1 cellular context compared by ENCODE assay signal in genomic region chr1:192809286-192810252, GRCh38.
A peak's percentile ranks its signal among the peaks of the same experiment; 100 is the strongest.
TF ChIP-seq lines count a peak whose summit lies in the region.

No MANE protein-coding gene starts in this region.

TF ChIP-seq in K562, 482 proteins besides CTCF, POLR2A, EP300 and RAD21 (continued from another document):
- TF ChIP-seq ZNF592 (IDR thresholded peaks at IDR 0.05) (no peak), CEBPG (CRISPR knock-in tag; IDR thresholded peaks at IDR 0.05) (no peak), CEBPG (tag; conservative IDR thresholded peaks at IDR 0.05 in 1 of 2, IDR thresholded peaks at IDR 0.05 in 1 of 2) (no peak), NFIC (IDR thresholded peaks at IDR 0.05) (no peak), CHCHD3 (CRISPR knock-in tag; IDR thresholded peaks at IDR 0.05) (no peak), BHLHE40 (IDR thresholded peaks at IDR 0.05; ENCODE audit: low read length) (no peak), ZHX1 (conservative IDR thresholded peaks at IDR 0.05; ENCODE audit: low read length) (0 out of 2 replicates have a peak, but pooled peaks have one; percentile 3), ZNF639 (CRISPR knock-in tag; conservative IDR thresholded peaks at IDR 0.05 in 1 of 2, IDR thresholded peaks at IDR 0.05 in 1 of 2) (no peak), SAP30 (IDR thresholded peaks at IDR 0.05; ENCODE audit: borderline replicate concordance, insufficient read depth, low read depth, low read length, poor library complexity, severe bottlenecking) (no peak), HIVEP1 (CRISPR knock-in tag; IDR thresholded peaks at IDR 0.05) (no peak), NCOA1 (IDR thresholded peaks at IDR 0.05; ENCODE audit: low read depth) (0 out of 2 replicates have a peak, but pooled peaks have one; percentile 4), ILK (tag; IDR thresholded peaks at IDR 0.05; ENCODE audit: borderline replicate concordance, low read depth) (no peak), ZBTB7A (IDR thresholded peaks at IDR 0.05; ENCODE audit: borderline replicate concordance, control insufficient read depth, low read depth, low read length) (no peak), CLOCK (CRISPR knock-in tag; IDR thresholded peaks at IDR 0.05; ENCODE audit: borderline replicate concordance) (no peak), ARNT (IDR thresholded peaks at IDR 0.05) (peak in 1 of 2 experiments; percentile 22; a peak in 1 of 4 replicates), CEBPB (tag; IDR thresholded peaks at IDR 0.05) (no peak), EGR1 (conservative IDR thresholded peaks at IDR 0.05) (no peak), ZNF740 (CRISPR knock-in tag; IDR thresholded peaks at IDR 0.05) (no peak), ZNF740 (tag; IDR thresholded peaks at IDR 0.05) (no peak), CHAMP1 (IDR thresholded peaks at IDR 0.05) (0 out of 2 replicates have a peak, but pooled peaks have one; percentile 20), ZNF583 (CRISPR knock-in tag; IDR thresholded peaks at IDR 0.05) (no peak), CBX1 (IDR thresholded peaks at IDR 0.05; ENCODE audit: low read depth) (0 out of 2 replicates have a peak, but pooled peaks have one; percentile 6), CCAR2 (IDR thresholded peaks at IDR 0.05; ENCODE audit: low read depth, low read length) (no peak)
